8 cellular contexts compared by ENCODE assay signal in the genomic region with DNA sequence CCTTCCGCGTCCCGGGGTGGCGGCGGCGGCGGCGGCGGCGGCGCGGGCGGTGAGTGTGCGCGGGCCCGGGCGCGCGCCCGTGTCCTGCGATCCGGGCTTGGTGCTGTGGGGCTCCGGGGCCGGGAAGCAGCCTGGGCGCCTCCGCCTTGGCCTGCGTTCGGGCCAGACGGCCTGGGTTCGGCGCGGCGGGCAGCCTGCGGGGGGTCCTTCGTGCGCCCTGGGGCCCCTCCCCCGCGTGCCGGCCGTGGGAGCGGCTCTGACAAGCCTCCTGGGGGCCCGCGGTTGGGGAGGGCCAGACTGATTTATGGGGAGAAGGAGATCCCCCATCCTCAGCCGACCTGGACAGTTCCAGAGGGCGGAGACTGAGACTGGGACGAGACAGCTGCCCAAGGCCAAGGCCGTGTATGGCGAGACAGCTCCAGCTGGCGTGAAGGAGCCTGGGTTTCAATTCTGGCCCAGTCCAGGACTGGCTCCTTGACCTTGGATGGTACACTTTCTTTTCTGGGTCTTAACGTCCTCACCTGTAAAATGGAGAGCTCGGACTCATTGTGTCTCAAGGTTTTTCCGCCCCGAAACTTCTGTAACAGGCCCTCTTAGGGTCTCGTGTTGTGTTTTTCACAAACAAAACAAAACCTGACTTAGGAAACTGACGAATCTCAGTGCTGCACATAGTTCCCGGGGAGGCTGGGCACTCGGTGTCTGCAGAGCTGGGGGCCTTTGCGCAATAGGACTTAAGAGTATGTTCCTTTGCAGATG. TPM values are rescaled to one million over a fixed set of nuclear protein-coding genes. Genes with fewer than 3 reads are reported as not detected.
A peak's percentile ranks its signal among the peaks of the same experiment; 100 is the strongest.
DNase-seq lines count a peak whose midpoint lies in the region; ATAC-seq and TF ChIP-seq lines count a peak whose summit lies in the region.

No MANE protein-coding gene starts in this region.

- ATAC-seq in GM18907 (IDR thresholded peaks at IDR 0.05; ENCODE audit: unreplicated experiment), result peak; percentile 47
- ATAC-seq in HG03108 (IDR thresholded peaks at IDR 0.05; ENCODE audit: unreplicated experiment), result peak; percentile 32

- no peaks in the 10 kb centered on the region for H3K79me1 ChIP-seq in neuronal stem cell (ENCODE audit: low read depth, low read length)

- H3K36me3 ChIP-seq in BJ (ENCODE audit: control insufficient read depth, insufficient read depth, low read length) (no peaks in the 10 kb centered on the region; the same call in 1 of the 2 replicates), neuronal stem cell (replicated peaks in 1 of 2; ENCODE audit: control insufficient read depth in 2 of 2, insufficient read depth in 2 of 2, low read length in 2 of 2) (no peaks in the 10 kb centered on the region)

- H3K23ac ChIP-seq in neuronal stem cell (ENCODE audit: low read depth, low read length, poor library complexity), result peak overlapping the region; percentile 34

- H2BK5ac ChIP-seq in neuronal stem cell (ENCODE audit: low read length), result no peak overlapping the region

- peak overlapping the region; percentile 100 for H2AFZ ChIP-seq in neuronal stem cell (ENCODE audit: low read length)

- POLR2A ChIA-PET in BJ (lab: Charles Lee), result no interaction called here

- no peak overlapping the region for H2BK12ac ChIP-seq in neuronal stem cell (ENCODE audit: low read length)

- no peak for TF ChIP-seq CTCF in BJ (IDR thresholded peaks at IDR 0.05; ENCODE audit: insufficient read depth, low read depth, low read length)

- peak overlapping the region; percentile 45 for H3K4me3 ChIP-seq in BJ (ENCODE audit: low read depth, low read length)
- peak overlapping the region; percentile 49 to 78 for H3K4me3 ChIP-seq in neuronal stem cell (ENCODE audit: low read length in 2 of 2)

- H2BK15ac ChIP-seq in neuronal stem cell (ENCODE audit: low read length), result no peak overlapping the region

- no peak overlapping the region for H3K4ac ChIP-seq in neuronal stem cell (ENCODE audit: low read length)

- H2BK120ac ChIP-seq in neuronal stem cell (ENCODE audit: low read depth, low read length), result peak overlapping the region; percentile 33

- peak overlapping the region; percentile 87 for H3K9ac ChIP-seq in neuronal stem cell (ENCODE audit: low read depth, low read length, poor library complexity)

- H3K27ac ChIP-seq in neuronal stem cell (replicated peaks; ENCODE audit: low read length), result no peak overlapping the region

- H3K4me1 ChIP-seq in neuronal stem cell (ENCODE audit: control insufficient read depth in 2 of 2, insufficient read depth in 1 of 2, low read depth in 1 of 2, low read length in 2 of 2), result peaks cover 2 to 8% of the 10 kb centered on the region in 2 donors

- no peak overlapping the region for H4K91ac ChIP-seq in neuronal stem cell (ENCODE audit: low read depth, low read length, poor library complexity)

- CTCF ChIA-PET in BJ (lab: Yijun Ruan, JAX), result interaction anchor here (0.6 to 1.1 kb wide), 5 partner anchors 9 to 299 kb away, joined by 3 to 7 read pairs (median 3); no protein-coding TSS in a partner anchor

- H2AK5ac ChIP-seq in neuronal stem cell (ENCODE audit: low read depth, low read length), result peak overlapping the region; percentile 46

- H3K14ac ChIP-seq in neuronal stem cell (ENCODE audit: low read length), result no peak overlapping the region

- peak overlapping the region; percentile 70 for H3K4me2 ChIP-seq in neuronal stem cell (ENCODE audit: insufficient read depth, low read length, poor library complexity, severe bottlenecking)

- no peak for DNase-seq in BJ (ENCODE audit: low read depth)
- peak; percentile 74 for DNase-seq in NOMO-1 treated with DMSO at 0.1 percent for 48 hours (lab: John Stamatoyannopoulos, UW; ENCODE audit: unreplicated experiment)
- DNase-seq in activated naive CD4-positive, alpha-beta T cell (lab: John Stamatoyannopoulos, UW), result peak; percentile 18 to 65 (median 44)
- peak; percentile 64 for DNase-seq in germinal center (ENCODE audit: low spot score)
- no peak for DNase-seq in neuronal stem cell (ENCODE audit: low spot score)
- DNase-seq in cerebellar nuclear complex (lab: John Stamatoyannopoulos, UW), result no peak

- H3K27me3 ChIP-seq in BJ (ENCODE audit: control insufficient read depth, insufficient read depth, low read length), result no peaks in the 10 kb centered on the region
- peaks cover 0 to 20% (median 2%) of the 10 kb centered on the region in 3 experiments for H3K27me3 ChIP-seq in neuronal stem cell (ENCODE audit: control insufficient read depth in 3 of 3, insufficient read depth in 3 of 3, low read depth in 1 of 3, low read length in 3 of 3)

- H3K9me3 ChIP-seq in neuronal stem cell (replicated peaks in 1 of 2; ENCODE audit: control insufficient read depth in 2 of 2, insufficient read depth in 1 of 2, low read depth in 1 of 2, low read length in 2 of 2), result peaks cover 0 to 6% of the 10 kb centered on the region in 2 donors

- WGBS in neuronal stem cell (ENCODE audit: extremely low coverage in 2 of 2, insufficient read length in 2 of 2, insufficient replicate concordance in 1 of 2), 2 donors, result no CpG with 5 or more reads among the region's 58 CpGs

- peak overlapping the region; percentile 82 for H3K18ac ChIP-seq in neuronal stem cell (ENCODE audit: low read length)

- H4K8ac ChIP-seq in neuronal stem cell (ENCODE audit: low read depth, low read length), result no peak overlapping the region

RNA-seq across cellular contexts. Expression of gene TMEM268, which starts 0.6 kb away (rescaled TPM):
- 11.8 and 18.4 TPM in 2 replicates for polyA plus RNA-seq in BJ (2011; rRNA removed)
- 11.9 and 20.2 TPM in 2 replicates for polyA minus RNA-seq in BJ (2011; rRNA and poly(A)+ RNA removed)
- polyA plus RNA-seq in neuronal stem cell (2013, experiment 1 of 2), result 0.49 TPM
- 0.47 TPM for polyA plus RNA-seq in neuronal stem cell (2013, experiment 2 of 2)

RNA-seq across cellular contexts. Expression of gene ATP6V1G1, which starts 24.1 kb away (rescaled TPM):
- 89.2 and 134 TPM in 2 replicates for polyA plus RNA-seq in BJ (2011; rRNA removed)
- polyA minus RNA-seq in BJ (2011; rRNA and poly(A)+ RNA removed), result 15.8 and 24.7 TPM in 2 replicates
- 221 TPM for polyA plus RNA-seq in neuronal stem cell (2013, experiment 1 of 2)
- polyA plus RNA-seq in neuronal stem cell (2013, experiment 2 of 2), result 221 TPM

RNA-seq across cellular contexts. Expression of gene TEX53, which starts 45.9 kb away (rescaled TPM):
- not detected in 2 replicates for polyA plus RNA-seq in BJ (2011; rRNA removed)
- not detected in 2 replicates for polyA minus RNA-seq in BJ (2011; rRNA and poly(A)+ RNA removed)
- polyA plus RNA-seq in neuronal stem cell (2013, experiment 1 of 2), result not detected
- not detected for polyA plus RNA-seq in neuronal stem cell (2013, experiment 2 of 2)

Comparison
In these comparisons a context has a peak if more than half of its experiments do, and no peak if none do; other contexts are left out.
1. DNase-seq: peak in NOMO-1 treated with DMSO at 0.1 percent for 48 hours (single experiment), activated naive CD4-positive, alpha-beta T cell (4 of 4) and germinal center (single experiment); none in BJ (single experiment), neuronal stem cell (single experiment) and cerebellar nuclear complex (0 of 2).